23 cellular contexts compared by ENCODE assay signal in the genomic region with DNA sequence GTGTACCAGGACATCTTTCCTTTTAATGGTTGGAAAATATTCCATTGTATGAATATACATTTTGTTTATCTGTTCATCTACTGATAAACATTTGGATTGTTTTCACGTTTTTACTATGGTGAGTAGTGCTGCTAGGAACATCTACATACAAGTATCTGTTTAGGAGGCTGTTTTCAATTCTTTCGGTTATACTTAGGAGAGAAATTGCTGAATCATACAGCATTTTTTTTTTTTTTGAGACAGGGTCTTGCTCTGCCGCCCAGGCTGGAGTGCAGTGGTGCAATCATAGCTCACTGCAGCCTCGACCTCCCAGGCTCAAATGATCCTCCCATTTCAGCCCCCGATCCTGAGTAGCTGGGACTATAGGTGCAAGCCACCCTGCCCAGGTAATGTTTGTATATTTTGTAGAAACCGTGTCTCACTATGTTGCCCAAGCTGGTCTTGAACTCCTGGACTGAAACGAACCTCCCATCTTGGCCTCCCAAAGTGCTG.
"Had no signal": no experiment of that assay in that cellular context is flagged by ENCODE, and none has a peak within 500 bp of the region (broad histone marks: within the 10 kb centered on the region; RNA-seq: fewer than 3 reads in every experiment).

No MANE protein-coding gene starts in this region.

- ATAC-seq: activated CD4-positive, alpha-beta T cell treated with anti-CD3 and anti-CD28 coated beads for 36 hours; activated T-helper 17 cell treated with anti-CD3 and anti-CD28 coated beads, Interleukin-2, amount 50 U/mL, for 72 hours; left colon; naive thymus-derived CD8-positive, alpha-beta T cell; psoas muscle had no signal

- H3K27ac Mint-ChIP-seq: activated CD4-positive, alpha-beta T cell treated with anti-CD3 and anti-CD28 coated beads for 36 hours; activated naive CD8-positive, alpha-beta T cell; activated T-cell treated with anti-CD3 and anti-CD28 coated beads, Interleukin-2, amount 50 U/mL, for 24 hours; activated T-helper 17 cell treated with anti-CD3 and anti-CD28 coated beads, Interleukin-2, amount 50 U/mL, for 72 hours; memory B cell; naive thymus-derived CD8-positive, alpha-beta T cell had no signal

- H3K4me3 Mint-ChIP-seq: activated CD4-positive, alpha-beta T cell treated with anti-CD3 and anti-CD28 coated beads for 36 hours; activated naive CD8-positive, alpha-beta T cell; activated T-cell treated with anti-CD3 and anti-CD28 coated beads, Interleukin-2, amount 50 U/mL, for 24 hours; activated T-helper 17 cell treated with anti-CD3 and anti-CD28 coated beads, Interleukin-2, amount 50 U/mL, for 72 hours; central memory CD8-positive, alpha-beta T cell; memory B cell; naive thymus-derived CD8-positive, alpha-beta T cell had no signal

- H3K27me3 ChIP-seq: ascending aorta, right atrium auricular region had no signal

- H3K9me3 ChIP-seq: adrenal gland, ascending aorta, psoas muscle, right atrium auricular region had no signal

- H3K4me3 ChIP-seq: adrenal gland, ascending aorta, psoas muscle, right atrium auricular region had no signal

- H3K27ac ChIP-seq: adrenal gland, ascending aorta, psoas muscle, right atrium auricular region had no signal

- H3K36me3 Mint-ChIP-seq: activated naive CD8-positive, alpha-beta T cell; memory B cell; naive thymus-derived CD8-positive, alpha-beta T cell had no signal

- DNase-seq: activated CD4-positive, alpha-beta T cell treated with anti-CD3 and anti-CD28 coated beads for 36 hours; activated CD4-positive, alpha-beta T cell treated with anti-CD3 and anti-CD28 coated beads, Interleukin-2, amount 50 U/mL, for 4 hours; activated CD8-positive, alpha-beta memory T cell treated with anti-CD3 and anti-CD28 coated beads for 24 hours; activated CD8-positive, alpha-beta memory T cell treated with anti-CD3 and anti-CD28 coated beads, Interleukin-2, amount 50 U/mL, for 4 hours; activated naive CD4-positive, alpha-beta T cell; activated T-cell treated with anti-CD3 and anti-CD28 coated beads, Interleukin-2, amount 50 U/mL, for 24 hours; adrenal gland; effector memory CD4-positive, alpha-beta T cell; foreskin melanocyte; left colon; naive thymus-derived CD8-positive, alpha-beta T cell; psoas muscle; stimulated activated CD4-positive, alpha-beta T cell treated with anti-CD3 and anti-CD28 coated beads, Interleukin-4, amount 100 ng/mL, for 24 hours; stimulated activated naive CD4-positive, alpha-beta T cell treated with Interleukin-2 at 50 U/mL for 16 hours; T-helper 9 cell had no signal

- H3K36me3 ChIP-seq: adrenal gland, ascending aorta, right atrium auricular region had no signal

- H3K4me1 ChIP-seq: adrenal gland, psoas muscle had no signal

- FAIRE-seq: colon, islet of Langerhans had no signal

- H3K9me3 Mint-ChIP-seq: activated T-cell treated with anti-CD3 and anti-CD28 coated beads, Interleukin-2, amount 50 U/mL, for 24 hours; activated T-helper 17 cell treated with anti-CD3 and anti-CD28 coated beads, Interleukin-2, amount 50 U/mL, for 72 hours; central memory CD8-positive, alpha-beta T cell; memory B cell; naive thymus-derived CD8-positive, alpha-beta T cell had no signal
